ENCODE assay signal across 3 cellular contexts in the genomic region with DNA sequence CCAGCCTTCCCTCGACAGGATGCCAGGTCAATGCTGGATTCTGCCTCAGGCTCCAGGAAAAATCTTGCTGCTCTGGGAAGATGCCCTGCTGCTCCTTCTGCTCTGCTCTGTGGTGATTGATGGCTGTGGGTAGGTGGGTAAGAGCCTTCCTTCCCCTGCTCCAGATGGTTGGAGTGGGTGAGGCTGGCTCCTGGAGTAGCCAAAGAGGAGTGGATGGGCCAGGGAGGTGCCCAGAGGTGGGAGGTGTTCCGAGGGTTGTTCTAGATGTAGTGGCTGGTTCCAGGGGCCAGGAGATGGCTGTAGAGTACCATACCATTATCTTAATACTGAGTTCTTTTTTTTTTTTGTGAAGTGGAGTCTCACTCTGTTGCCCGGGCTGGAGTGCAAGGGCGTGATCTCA.
"Had no signal": no experiment of that assay in that cellular context is flagged by ENCODE, and none has a peak within 500 bp of the region (broad histone marks: within the 10 kb centered on the region; RNA-seq: fewer than 3 reads in every experiment).

No MANE protein-coding gene starts in this region.

- H3K4me3 ChIP-seq: GM12878 had no signal

- DNase-seq: GDM1, GF-D8 had no signal
